In the genomic region with DNA sequence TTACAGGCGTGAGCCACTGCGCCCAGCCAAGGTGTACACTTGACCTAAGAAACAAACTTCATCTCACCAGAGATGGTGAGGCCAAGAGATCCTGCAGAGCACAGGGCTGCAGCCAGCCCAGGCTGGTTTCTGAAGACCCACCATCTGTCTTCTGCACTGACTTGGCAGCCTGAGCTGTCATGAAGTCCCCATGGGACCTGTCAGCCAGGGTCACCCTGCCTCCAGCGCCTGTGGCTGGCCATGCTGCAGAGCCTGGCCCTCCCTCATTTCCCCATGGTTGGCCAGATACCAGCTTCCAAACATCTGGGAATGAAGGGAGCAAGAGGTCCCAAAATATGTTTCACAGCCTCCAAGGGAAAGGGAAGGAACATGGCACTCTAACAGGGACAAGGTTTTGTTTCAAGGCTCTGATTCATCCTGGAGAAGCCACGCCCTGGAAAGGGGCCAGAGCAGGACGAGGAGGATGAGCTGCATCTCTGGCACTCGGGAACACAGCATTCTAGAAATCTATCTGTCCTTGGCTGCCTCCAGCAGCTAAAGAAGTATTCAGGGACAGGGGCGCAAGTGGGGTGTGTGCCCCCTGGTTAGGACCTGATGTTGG, we compare ENCODE assay signal across 11 cellular contexts. TPM values are rescaled to one million over a fixed set of nuclear protein-coding genes. Genes with fewer than 3 reads are reported as not detected.
DNase-seq lines count a peak whose midpoint lies in the region; ATAC-seq and TF ChIP-seq lines count a peak whose summit lies in the region.
"Had no signal": no experiment of that assay in that cellular context is flagged by ENCODE, and none has a peak within 500 bp of the region (broad histone marks: within the 10 kb centered on the region; RNA-seq: fewer than 3 reads in every experiment).

No MANE protein-coding gene starts in this region.

- intact Hi-C loops in adrenal gland (cut with DNase I) = no loop called here

- H3K9me3 Mint-ChIP-seq in stimulated activated naive CD8-positive, alpha-beta T cell treated with anti-CD3 and anti-CD28 coated beads, Interleukin-15, amount 100 ng/mL, for 72 hours = no peaks in the 10 kb centered on the region
- H3K9me3 Mint-ChIP-seq in T-cell = no peaks in the 10 kb centered on the region

- H3K27ac Mint-ChIP-seq in stimulated activated naive CD8-positive, alpha-beta T cell treated with anti-CD3 and anti-CD28 coated beads, Interleukin-15, amount 100 ng/mL, for 72 hours = no peak overlapping the region
- H3K27ac Mint-ChIP-seq in T-cell = no peak overlapping the region

- H3K27me3 ChIP-seq in adrenal gland = no peaks in the 10 kb centered on the region
- no peaks in the 10 kb centered on the region for H3K27me3 ChIP-seq in gastroesophageal sphincter
- H3K27me3 ChIP-seq in tibial nerve = no peaks in the 10 kb centered on the region

- TF ChIP-seq POLR2A in adrenal gland (IDR thresholded peaks at IDR 0.05) = no peak
- no peak for TF ChIP-seq POLR2A in gastroesophageal sphincter (IDR thresholded peaks at IDR 0.05)
- no peak for TF ChIP-seq POLR2A in tibial nerve (IDR thresholded peaks at IDR 0.05)

- CTCF ChIA-PET in T-cell (lab: Charles Lee) = interaction anchor here in 1 of 2 donors (0.6 kb wide), 1 partner anchor 1100 kb away, joined by 3 read pairs; no protein-coding TSS in a partner anchor

- H3K4me1 ChIP-seq in adrenal gland (replicated peaks in 1 of 2) (peaks cover 9 to 11% of the 10 kb centered on the region in 2 donors), gastroesophageal sphincter (peaks cover 0 to 8% (median 3%) of the 10 kb centered on the region in 3 donors), tibial nerve (peaks cover 0 to 10% (median 0%) of the 10 kb centered on the region in 4 donors)

- ATAC-seq in gastroesophageal sphincter (peak; percentile 76), T-cell (replicated peaks in 1 of 4) (no peak)
- ATAC-seq in stimulated activated naive CD8-positive, alpha-beta T cell treated with anti-CD3 and anti-CD28 coated beads, Interleukin-15, amount 100 ng/mL, for 72 hours = no peak

- DNase-seq in NCI-H524 (lab: John Stamatoyannopoulos, UW) (peak; percentile 13 to 56), NCI-H524 treated with DMSO at 0.1 percent for 48 hours (lab: John Stamatoyannopoulos, UW) (no peak), adrenal gland (peak; percentile 75 to 92 (median 89)), tibial nerve (ENCODE audit: low spot score in 2 of 2) (peak; percentile 51 to 60), NCI-H1092 (lab: John Stamatoyannopoulos, UW) (no peak), T-cell (no peak)
- no peak for DNase-seq in stimulated activated naive CD8-positive, alpha-beta T cell treated with anti-CD3 and anti-CD28 coated beads, Interleukin-15, amount 100 ng/mL, for 72 hours
- DNase-seq: activated naive CD4-positive, alpha-beta T cell treated with Interleukin-2 at 50 U/mL for 16 hours had no signal

- H3K4me3 Mint-ChIP-seq in stimulated activated naive CD8-positive, alpha-beta T cell treated with anti-CD3 and anti-CD28 coated beads, Interleukin-15, amount 100 ng/mL, for 72 hours = no peak overlapping the region
- no peak overlapping the region for H3K4me3 Mint-ChIP-seq in T-cell

- TF ChIP-seq CTCF in adrenal gland (IDR thresholded peaks at IDR 0.05) (no peak), gastroesophageal sphincter (IDR thresholded peaks at IDR 0.05) (no peak), tibial nerve (IDR thresholded peaks at IDR 0.05) (no peak)

- WGBS in adrenal gland, 4 donors = 49 to 67% (median 58%) methylated on average over 6 to 7 of the region's 7 CpGs
- 30% methylated on average over 2 of the region's 7 CpGs; no CpG with 5 or more reads in 1 of the 2 donors for WGBS in gastroesophageal sphincter (ENCODE audit: low coverage in 1 of 2), 2 donors
- 73 to 74% methylated on average over 6 to 7 of the region's 7 CpGs for WGBS in tibial nerve, 2 donors

- TF ChIP-seq EP300 in gastroesophageal sphincter (IDR thresholded peaks at IDR 0.05) (no peak), tibial nerve (IDR thresholded peaks at IDR 0.05) (no peak)

- no peak overlapping the region for H3K4me3 ChIP-seq in adrenal gland
- no peak overlapping the region for H3K4me3 ChIP-seq in gastroesophageal sphincter
- H3K4me3 ChIP-seq in tibial nerve = no peak overlapping the region

- POLR2A ChIA-PET in T-cell (lab: Charles Lee) = interaction anchor here in 1 of 2 donors (0.5 kb wide), 1 partner anchor 103 kb away, joined by 4 read pairs; no protein-coding TSS in a partner anchor

- H3K27me3 Mint-ChIP-seq in stimulated activated naive CD8-positive, alpha-beta T cell treated with anti-CD3 and anti-CD28 coated beads, Interleukin-15, amount 100 ng/mL, for 72 hours = no peaks in the 10 kb centered on the region
- H3K27me3 Mint-ChIP-seq in T-cell = no peaks in the 10 kb centered on the region

- H3K4me1 Mint-ChIP-seq in stimulated activated naive CD8-positive, alpha-beta T cell treated with anti-CD3 and anti-CD28 coated beads, Interleukin-15, amount 100 ng/mL, for 72 hours = peaks cover 5% of the 10 kb centered on the region
- H3K4me1 Mint-ChIP-seq in T-cell = peaks cover 0 to 4% (median 4%) of the 10 kb centered on the region in 3 donors

- H3K36me3 ChIP-seq in adrenal gland (replicated peaks in 1 of 2) (peaks cover 0 to 31% of the 10 kb centered on the region in 2 donors), gastroesophageal sphincter (peaks cover 0 to 60% of the 10 kb centered on the region in 2 donors), tibial nerve (peaks cover 0 to 76% (median 0%) of the 10 kb centered on the region in 3 donors)

- no peaks in the 10 kb centered on the region for H3K9me3 ChIP-seq in adrenal gland (replicated peaks in 1 of 3)
- H3K9me3 ChIP-seq in gastroesophageal sphincter = no peaks in the 10 kb centered on the region
- no peaks in the 10 kb centered on the region for H3K9me3 ChIP-seq in tibial nerve

- H3K27ac ChIP-seq in adrenal gland (peak overlapping the region in 1 of 5 donors; percentile 47), gastroesophageal sphincter (peak overlapping the region in 1 of 4 donors; percentile 11), tibial nerve (peak overlapping the region in 1 of 4 donors; percentile 11)
- H3K27ac ChIP-seq: 22Rv1, VCaP had no signal

- peaks cover 10% of the 10 kb centered on the region for H3K36me3 Mint-ChIP-seq in T-cell

RNA-seq across cellular contexts. Expression of gene DDX19A, which starts 45.3 kb away (rescaled TPM):
- total RNA-seq in adrenal gland (10 to 100 TPM; 31.1 to 64.8 (median 42.3) TPM), gastroesophageal sphincter (10 to 100 TPM; 44.4 to 63.3 (median 50.7) TPM), tibial nerve (10 to 100 TPM; 39.3 to 47.1 (median 45.2) TPM), T-cell (10 to 100 TPM; 41.8 to 56.4 (median 49.4) TPM)
- 10 to 100 TPM; 14.6 to 55.5 (median 14.9) TPM for polyA plus RNA-seq in adrenal gland

RNA-seq across cellular contexts. Expression of gene ST3GAL2, which starts 46.9 kb away (rescaled TPM):
- total RNA-seq in adrenal gland (10 to 100 TPM; 18.0 to 30.8 (median 27.6) TPM), gastroesophageal sphincter (10 to 100 TPM; 17.6 to 35.6 (median 24.8) TPM), tibial nerve (10 to 100 TPM; 18.6 to 32.4 (median 23.6) TPM), T-cell (10 to 100 TPM; 18.9 to 35.1 (median 30.2) TPM)
- polyA plus RNA-seq in adrenal gland = 10 to 100 TPM in 1 of 3 donors, 1 to 10 TPM in 2; 5.3 to 12.3 (median 8.0) TPM

Comparison
In these comparisons a context has a peak if more than half of its experiments do, and no peak if none do; other contexts are left out.
1. DNase-seq: peak in NCI-H524 (2 of 2), adrenal gland (7 of 7) and tibial nerve (2 of 2); none in NCI-H524 treated with DMSO at 0.1 percent for 48 hours (single experiment), NCI-H1092 (single experiment), stimulated activated naive CD8-positive, alpha-beta T cell treated with anti-CD3 and anti-CD28 coated beads, Interleukin-15, amount 100 ng/mL, for 72 hours (0 of 2) and T-cell (0 of 34).